In the genomic region with DNA sequence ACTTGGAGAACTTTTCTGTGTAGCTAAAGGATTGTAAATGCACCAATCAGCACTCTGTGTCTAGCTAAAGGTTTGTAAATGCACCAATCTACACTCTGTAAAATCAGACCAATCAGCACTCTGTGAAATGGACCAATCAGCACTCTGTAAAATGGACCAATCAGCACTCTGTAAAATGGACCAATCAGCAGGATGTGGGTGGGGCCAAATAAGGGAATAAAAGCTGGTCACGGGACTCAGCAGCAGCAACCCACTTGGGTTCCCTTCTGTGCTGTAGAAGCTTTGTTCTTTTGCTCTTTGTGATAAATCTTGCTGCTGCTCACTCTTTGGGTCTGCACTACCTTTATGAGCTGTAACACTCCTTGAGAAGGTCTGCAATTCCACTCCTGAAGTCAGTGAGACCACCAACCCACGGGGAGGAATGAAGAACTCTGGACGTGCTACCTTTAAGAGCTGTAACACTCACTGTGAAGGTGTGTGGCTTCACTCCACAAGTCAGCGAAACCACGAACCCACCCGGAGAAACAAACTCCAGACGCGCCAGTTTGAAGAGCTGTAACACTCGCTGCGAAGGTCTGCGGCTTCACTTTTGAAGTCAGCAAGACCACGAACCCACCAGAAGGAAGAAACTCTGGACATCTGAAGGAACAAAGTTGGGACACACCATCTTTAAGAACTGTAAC, we compare ENCODE assay signal across 2 cellular contexts.
TF ChIP-seq lines count a peak whose summit lies in the region.

No MANE protein-coding gene starts in this region.

TF ChIP-seq in WTC11, 78 proteins besides CTCF, POLR2A, EP300 and RAD21:
- peak; percentile 22; the same call in 1 of the 2 replicates for TF ChIP-seq NFYB (CRISPR knock-in tag; conservative IDR thresholded peaks at IDR 0.05; ENCODE audit: low read depth)
TF ChIP-seq in WTC11: peak in this region for 1; not testable (repeated sequence) for 77.

TF ChIP-seq in K562, 482 proteins besides CTCF, POLR2A, EP300 and RAD21:
- TF ChIP-seq NFYB (IDR thresholded peaks at IDR 0.05; ENCODE audit: extremely low read depth, insufficient read length): peak; percentile 69
TF ChIP-seq in K562: peak in this region for 1; not testable (repeated sequence) for 481.
